ENCODE assay signal across 8 cellular contexts in the genomic region with DNA sequence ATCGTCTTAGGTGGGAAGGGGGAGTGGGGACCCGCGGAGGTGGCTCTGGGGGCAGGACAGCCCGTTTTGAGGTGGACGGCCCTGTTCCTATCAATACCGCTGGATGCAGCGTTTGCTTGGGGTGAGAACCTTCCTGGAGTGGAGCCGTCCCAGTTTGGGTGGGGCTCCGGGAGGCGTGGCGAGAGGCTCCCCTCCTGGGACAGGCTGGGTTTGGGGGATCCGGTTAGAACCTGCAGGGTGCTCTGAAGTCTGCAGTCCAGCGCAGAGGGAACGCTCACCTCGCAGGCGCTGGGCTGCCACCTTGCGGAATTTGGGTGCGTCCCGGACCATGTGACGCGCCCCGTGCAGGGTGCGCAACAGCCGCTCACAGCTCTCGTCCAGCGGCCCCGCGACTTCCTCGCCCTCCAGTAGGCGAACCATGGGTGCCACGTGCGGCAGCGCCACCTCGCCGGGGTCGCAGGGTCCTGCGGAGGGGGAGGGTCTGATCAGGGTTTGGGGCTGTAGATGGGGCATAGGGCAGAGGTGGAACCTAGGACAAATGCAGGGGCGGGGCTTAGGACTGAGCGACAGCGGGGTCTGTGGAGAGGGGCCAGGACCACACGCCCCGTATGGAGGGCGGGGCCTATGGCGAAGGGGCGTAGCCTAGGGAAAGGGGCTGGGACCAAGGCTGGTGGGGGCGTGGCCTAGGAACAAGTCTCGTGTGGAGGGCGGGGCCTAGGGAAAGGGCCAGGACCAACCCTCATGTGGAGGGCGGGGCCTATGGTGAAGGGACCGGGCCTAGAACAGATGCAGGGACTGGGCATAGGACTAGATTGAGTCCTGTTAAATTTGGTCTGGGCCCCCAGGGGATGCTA.
DNase-seq lines count a peak whose midpoint lies in the region; ATAC-seq and TF ChIP-seq lines count a peak whose summit lies in the region.

No MANE protein-coding gene starts in this region.

- in situ Hi-C loops in GM18951 (cut with MboI; ENCODE audit: low sequenced_read_pairs, unreplicated experiment): loop anchor here (5.0 kb wide), 1 partner anchor 99 kb away; no protein-coding TSS in a partner anchor

- H3K4me3 Mint-ChIP-seq in activated naive CD8-positive, alpha-beta T cell treated with anti-CD3 and anti-CD28 coated beads, Interleukin-2, amount 50 U/mL, for 24 hours: peak overlapping the region; percentile 72

- H3K27ac Mint-ChIP-seq in activated naive CD8-positive, alpha-beta T cell treated with anti-CD3 and anti-CD28 coated beads, Interleukin-2, amount 50 U/mL, for 24 hours: peak overlapping the region; percentile 76

- no peaks in the 10 kb centered on the region for H3K27me3 Mint-ChIP-seq in activated naive CD8-positive, alpha-beta T cell treated with anti-CD3 and anti-CD28 coated beads, Interleukin-2, amount 50 U/mL, for 24 hours

- H3K9me3 Mint-ChIP-seq in activated naive CD8-positive, alpha-beta T cell treated with anti-CD3 and anti-CD28 coated beads, Interleukin-2, amount 50 U/mL, for 24 hours: no peaks in the 10 kb centered on the region

- peaks cover 30% of the 10 kb centered on the region for H3K36me3 Mint-ChIP-seq in activated naive CD8-positive, alpha-beta T cell treated with anti-CD3 and anti-CD28 coated beads, Interleukin-2, amount 50 U/mL, for 24 hours (ENCODE audit: low read depth)

- peak overlapping the region; percentile 30 for H3K4me3 ChIP-seq in iPS-11a (ENCODE audit: low read depth, low read length)

- peak; percentile 53 for TF ChIP-seq POLR2A in GM18951 (IDR thresholded peaks at IDR 0.05; ENCODE audit: extremely low read depth, insufficient read depth, insufficient read length)

- DNase-seq in AG08395 (ENCODE audit: low spot score) (peak; percentile 85), SKM-1 treated with dmso at 0.1 percent for 144 hours (lab: John Stamatoyannopoulos, UW; ENCODE audit: unreplicated experiment) (peak; percentile 92), NCI-H774 (lab: John Stamatoyannopoulos, UW) (no peak)
- peak; percentile 88 for DNase-seq in activated naive CD8-positive, alpha-beta T cell treated with anti-CD3 and anti-CD28 coated beads, Interleukin-2, amount 50 U/mL, for 24 hours
- DNase-seq in stimulated activated CD4-positive, alpha-beta T cell treated with anti-CD3 and anti-CD28 coated beads, Interleukin-12 subunit alpha, Interleukin-12 subunit beta, amount 100 ng/mL, for 24 hours (ENCODE audit: low read depth in 2 of 2): peak; percentile 77 to 86

- peak; percentile 71 for ATAC-seq in HG03108 (IDR thresholded peaks at IDR 0.05; ENCODE audit: unreplicated experiment)
- peak; percentile 92 for ATAC-seq in activated naive CD8-positive, alpha-beta T cell treated with anti-CD3 and anti-CD28 coated beads, Interleukin-2, amount 50 U/mL, for 24 hours

- H3K4me1 Mint-ChIP-seq in activated naive CD8-positive, alpha-beta T cell treated with anti-CD3 and anti-CD28 coated beads, Interleukin-2, amount 50 U/mL, for 24 hours: peaks cover 16% of the 10 kb centered on the region
